8 cellular contexts compared by ENCODE assay signal in genomic region chr9:129173296-129174101, GRCh38. TPM values are rescaled to one million over a fixed set of nuclear protein-coding genes. Genes with fewer than 3 reads are reported as not detected.
DNase-seq lines count a peak whose midpoint lies in the region; ATAC-seq and TF ChIP-seq lines count a peak whose summit lies in the region.

No MANE protein-coding gene starts in this region.

- H3K4me2 ChIP-seq in DOHH2 (ENCODE audit: low read length): peak overlapping the region; percentile 99
- H3K4me2 ChIP-seq in fibroblast of lung (ENCODE audit: extremely low read depth, insufficient read depth, low read length): peak overlapping the region; percentile 83

- no peaks in the 10 kb centered on the region for H3K9me2 ChIP-seq in DOHH2 (replicated peaks; ENCODE audit: control insufficient read depth, low read length)

- no peak for TF ChIP-seq CTCF in DOHH2 (IDR thresholded peaks at IDR 0.05; ENCODE audit: low read depth, low read length, poor library complexity, severe bottlenecking)
- TF ChIP-seq CTCF in fibroblast of lung (conservative IDR thresholded peaks at IDR 0.05 in 1 of 2, IDR thresholded peaks at IDR 0.05 in 1 of 2; ENCODE audit: low read depth in 1 of 2, low read length in 2 of 2): no peak
- no peak for TF ChIP-seq CTCF in psoas muscle (IDR thresholded peaks at IDR 0.05)

- H3K4me1 ChIP-seq in DOHH2 (ENCODE audit: control insufficient read depth, low read length) (peaks cover 41% of the 10 kb centered on the region), SJSA1 (replicated peaks) (peaks cover 43% of the 10 kb centered on the region), fibroblast of lung (ENCODE audit: control insufficient read depth, extremely low read depth, insufficient read depth, low read length) (peaks cover 19% of the 10 kb centered on the region), psoas muscle (peaks cover 14% of the 10 kb centered on the region)

- WGBS in psoas muscle, 3 donors: 24 to 27% (median 24%) methylated on average over 27 to 29 of the region's 29 CpGs

- H3K9me3 ChIP-seq in DOHH2 (ENCODE audit: control insufficient read depth, insufficient read depth, low read length) (no peaks in the 10 kb centered on the region), SJSA1 (replicated peaks) (no peaks in the 10 kb centered on the region), fibroblast of lung (ENCODE audit: control insufficient read depth, insufficient read depth, low read depth, low read length) (no peaks in the 10 kb centered on the region), psoas muscle (no peaks in the 10 kb centered on the region)

- no peaks in the 10 kb centered on the region for H4K20me1 ChIP-seq in DOHH2 (ENCODE audit: control insufficient read depth, insufficient read depth, low read depth, low read length)
- H4K20me1 ChIP-seq in fibroblast of lung (ENCODE audit: control insufficient read depth, extremely low read depth, insufficient read depth, low read length): no peaks in the 10 kb centered on the region

- peaks cover 7% of the 10 kb centered on the region; the same call in 1 of the 2 replicates for H3F3A ChIP-seq in DOHH2 (ENCODE audit: control insufficient read depth, insufficient read depth)

- H3K27ac ChIP-seq in DOHH2 (ENCODE audit: low read depth, low read length): no peak overlapping the region
- peak overlapping the region; percentile 96; the same call in 1 of the 2 replicates for H3K27ac ChIP-seq in SJSA1
- H3K27ac ChIP-seq in fibroblast of lung (ENCODE audit: insufficient read depth, low read length): peak overlapping the region; percentile 93
- H3K27ac ChIP-seq in psoas muscle: peak overlapping the region; percentile 89

- no peak for ATAC-seq in psoas muscle
- no peak for ATAC-seq in HG02588 (IDR thresholded peaks at IDR 0.05; ENCODE audit: unreplicated experiment)

- no peak for DNase-seq in SJSA1 (ENCODE audit: low read depth in 1 of 2, low spot score in 2 of 2)
- peak in 1 of 2 donors; percentile 26 for DNase-seq in fibroblast of lung (ENCODE audit: low read depth in 2 of 2)
- no peak for DNase-seq in psoas muscle
- no peak for DNase-seq in GDM1 (lab: John Stamatoyannopoulos, UW)
- no peak for DNase-seq in activated gamma-delta T cell treated with Interleukin-2 at 50 U/mL for 16 hours
- no peak for DNase-seq in 8988T

- H3K27me3 ChIP-seq in DOHH2 (ENCODE audit: control insufficient read depth, low read length): peaks cover 63% of the 10 kb centered on the region
- no peaks in the 10 kb centered on the region for H3K27me3 ChIP-seq in SJSA1 (replicated peaks)
- H3K27me3 ChIP-seq in fibroblast of lung (ENCODE audit: control insufficient read depth, insufficient read depth, low read length): no peaks in the 10 kb centered on the region
- H3K27me3 ChIP-seq in psoas muscle (ENCODE audit: insufficient read depth in 3 of 3, low read length in 2 of 3): no peaks in the 10 kb centered on the region

- H3K36me3 ChIP-seq in DOHH2 (ENCODE audit: control insufficient read depth, low read length) (no peaks in the 10 kb centered on the region), SJSA1 (no peaks in the 10 kb centered on the region; the same call in 1 of the 2 replicates), fibroblast of lung (ENCODE audit: control insufficient read depth, insufficient read depth, low read length) (no peaks in the 10 kb centered on the region), psoas muscle (ENCODE audit: insufficient read depth in 1 of 2, low read depth in 1 of 2) (no peaks in the 10 kb centered on the region)

- no peak overlapping the region; the same call in 1 of the 2 replicates for H3K4me3 ChIP-seq in DOHH2 (ENCODE audit: low read length)
- H3K4me3 ChIP-seq in SJSA1: peak overlapping the region; percentile 52
- H3K4me3 ChIP-seq in fibroblast of lung (replicated peaks in 1 of 4; ENCODE audit: control extremely low read depth in 1 of 4, insufficient read depth in 1 of 4, low read depth in 3 of 4, low read length in 4 of 4): peak overlapping the region in 3 of 4 experiments; percentile 4 to 96 (median 67)
- H3K4me3 ChIP-seq in psoas muscle: peak overlapping the region; percentile 86

- intact Hi-C loops in psoas muscle (cut with DNase I): loop anchor here (2.0 to 5.0 kb wide), 3 partner anchors 35 to 439 kb away; no protein-coding TSS in a partner anchor

- no peaks in the 10 kb centered on the region for H3K79me2 ChIP-seq in DOHH2 (ENCODE audit: control insufficient read depth, low read length)
- peaks cover 21% of the 10 kb centered on the region for H3K79me2 ChIP-seq in fibroblast of lung (ENCODE audit: control insufficient read depth, insufficient read depth, low read length)

- no peak overlapping the region for H2AFZ ChIP-seq in fibroblast of lung (ENCODE audit: low read length)

- H3K9ac ChIP-seq in fibroblast of lung (ENCODE audit: insufficient read depth, low read length): peak overlapping the region; percentile 84

RNA-seq across cellular contexts. Expression of gene IER5L, which starts 4.6 kb away (rescaled TPM):
- total RNA-seq in SJSA1 (2014; rRNA removed; shearing (Covaris generic)): 6.7 and 8.8 TPM in 2 replicates
- 71.5 and 97.3 TPM in 2 replicates for total RNA-seq in fibroblast of lung
- polyA plus RNA-seq in fibroblast of lung: 4.1 and 9.2 TPM in 2 replicates
- polyA plus RNA-seq in fibroblast of lung (2012): 13.6 and 19.5 TPM in 2 replicates
- polyA minus RNA-seq in fibroblast of lung (ENCODE audit: low replicate concordance): 4.1 and 7.5 TPM in 2 replicates
- total RNA-seq in psoas muscle: 1 to 10 TPM; 1.7 to 4.5 (median 3.4) TPM
- polyA plus RNA-seq in psoas muscle: 1 to 10 TPM; 1.4 to 8.3 (median 3.0) TPM
